In genomic region chr4:48777739-48778138, GRCh38 we compare ENCODE assay signal across 1 cellular context.
TF ChIP-seq lines count a peak whose summit lies in the region.

No MANE protein-coding gene starts in this region.

TF ChIP-seq in HepG2, 621 proteins besides CTCF, POLR2A, EP300 and RAD21:
- no peak for TF ChIP-seq DMAP1 (CRISPR knock-in tag; IDR thresholded peaks at IDR 0.05)
- no peak for TF ChIP-seq IRX3 (CRISPR knock-in tag; IDR thresholded peaks at IDR 0.05; ENCODE audit: borderline replicate concordance, low read depth)
- TF ChIP-seq SRY (CRISPR knock-in tag; IDR thresholded peaks at IDR 0.05): no peak
- no peak for TF ChIP-seq GLMP (CRISPR knock-in tag; IDR thresholded peaks at IDR 0.05; ENCODE audit: borderline replicate concordance)
- no peak for TF ChIP-seq PBX2 (CRISPR knock-in tag; IDR thresholded peaks at IDR 0.05)
- no peak for TF ChIP-seq ZBTB21 (CRISPR knock-in tag; IDR thresholded peaks at IDR 0.05)
- no peak for TF ChIP-seq ZNF251 (CRISPR knock-in tag; IDR thresholded peaks at IDR 0.05)
- TF ChIP-seq RNF2 (conservative IDR thresholded peaks at IDR 0.05; ENCODE audit: low read depth): no peak
- TF ChIP-seq ISX (CRISPR knock-in tag; conservative IDR thresholded peaks at IDR 0.05): no peak
- no peak for TF ChIP-seq ZSCAN5A (CRISPR knock-in tag; IDR thresholded peaks at IDR 0.05; ENCODE audit: borderline replicate concordance)
- no peak for TF ChIP-seq TBX2 (CRISPR knock-in tag; IDR thresholded peaks at IDR 0.05; ENCODE audit: borderline replicate concordance)
- no peak for TF ChIP-seq HHEX (CRISPR knock-in tag; IDR thresholded peaks at IDR 0.05)
- TF ChIP-seq REPIN1 (CRISPR knock-in tag; IDR thresholded peaks at IDR 0.05; ENCODE audit: borderline replicate concordance, low read depth): no peak
- TF ChIP-seq RXRB (CRISPR knock-in tag; IDR thresholded peaks at IDR 0.05; ENCODE audit: borderline replicate concordance): no peak
- TF ChIP-seq THYN1 (CRISPR knock-in tag; IDR thresholded peaks at IDR 0.05; ENCODE audit: borderline replicate concordance, low read depth): no peak
- no peak for TF ChIP-seq SRSF4 (IDR thresholded peaks at IDR 0.05; ENCODE audit: low read depth, low read length, poor library complexity, severe bottlenecking)
- no peak for TF ChIP-seq DNMT1 (CRISPR knock-in tag; IDR thresholded peaks at IDR 0.05)
- no peak for TF ChIP-seq ZNF276 (CRISPR knock-in tag; IDR thresholded peaks at IDR 0.05; ENCODE audit: low read depth)
- no peak for TF ChIP-seq CEBPB (IDR thresholded peaks at IDR 0.05; ENCODE audit: borderline replicate concordance, low read depth, low read length)
